In the genomic region with DNA sequence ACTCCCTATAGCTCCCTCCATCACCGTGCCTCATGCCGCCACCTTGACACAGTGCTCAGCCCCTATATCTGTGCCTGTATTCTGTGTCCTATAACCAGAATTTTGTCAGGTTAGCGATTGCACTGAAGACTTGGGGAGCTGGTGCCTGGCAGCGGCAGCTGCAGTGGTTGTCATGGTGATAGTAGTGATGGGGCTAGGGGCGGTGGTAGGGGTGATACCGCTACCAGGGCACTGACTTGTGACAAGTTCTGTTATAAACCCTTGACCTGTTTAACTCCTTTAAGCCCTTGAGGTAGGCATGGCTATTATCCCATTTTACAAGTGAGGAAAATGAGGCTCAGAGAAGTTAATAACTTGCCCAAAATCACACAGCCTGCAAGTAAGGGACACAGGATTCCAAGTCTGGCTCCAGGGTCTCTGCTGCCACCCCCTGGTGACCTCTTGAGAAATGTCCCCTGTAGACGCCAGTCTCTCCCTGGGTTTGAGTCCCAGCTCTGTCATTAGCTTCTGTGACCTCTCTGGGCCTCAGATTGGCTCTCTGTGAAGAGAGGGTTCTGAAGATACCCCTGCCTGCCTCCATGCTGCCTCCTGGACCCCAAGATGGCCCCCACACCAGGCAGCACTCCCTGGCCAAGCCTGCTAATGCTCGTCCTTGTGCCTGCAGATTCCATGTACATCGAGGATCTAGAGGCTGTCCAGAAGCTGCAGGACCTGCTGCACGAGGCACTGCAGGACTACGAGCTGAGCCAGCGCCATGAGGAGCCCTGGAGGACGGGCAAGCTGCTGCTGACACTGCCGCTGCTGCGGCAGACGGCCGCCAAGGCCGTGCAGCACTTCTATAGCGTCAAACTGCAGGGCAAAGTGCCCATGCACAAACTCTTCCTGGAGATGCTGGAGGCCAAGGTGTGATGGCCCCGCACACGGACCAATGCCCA, we compare ENCODE assay signal across 13 cellular contexts.
DNase-seq lines count a peak whose midpoint lies in the region; TF ChIP-seq lines count a peak whose summit lies in the region.
"Had no signal": no experiment of that assay in that cellular context is flagged by ENCODE, and none has a peak within 500 bp of the region (broad histone marks: within the 10 kb centered on the region; RNA-seq: fewer than 3 reads in every experiment).

No MANE protein-coding gene starts in this region.

- H3K27ac ChIP-seq in endodermal cell (ENCODE audit: low read depth, low read length) (no peak overlapping the region), left ventricle myocardium inferior (replicated peaks) (no peak overlapping the region), uterus (no peak overlapping the region)
- H3K27ac ChIP-seq: HL-60 had no signal

- no peak overlapping the region for H3K27ac Mint-ChIP-seq in endodermal cell
- no peak overlapping the region for H3K27ac Mint-ChIP-seq in mesothelial cell of epicardium
- H3K27ac Mint-ChIP-seq: CD14-positive monocyte had no signal

- H3K27me3 ChIP-seq in endodermal cell (ENCODE audit: control insufficient read depth, insufficient read depth, low read length, poor library complexity, severe bottlenecking) (no peaks in the 10 kb centered on the region), left ventricle myocardium inferior (ENCODE audit: low read depth) (no peaks in the 10 kb centered on the region), uterus (no peaks in the 10 kb centered on the region)

- no peaks in the 10 kb centered on the region for H3K36me3 ChIP-seq in endodermal cell (ENCODE audit: control insufficient read depth, insufficient read depth, low read length)
- H3K36me3 ChIP-seq in left ventricle myocardium inferior: no peaks in the 10 kb centered on the region
- no peaks in the 10 kb centered on the region for H3K36me3 ChIP-seq in uterus

- H3K4me1 Mint-ChIP-seq in endodermal cell (peaks cover 2% of the 10 kb centered on the region), mesothelial cell of epicardium (peaks cover 14% of the 10 kb centered on the region)
- H3K4me1 Mint-ChIP-seq: CD14-positive monocyte had no signal

- DNase-seq in stimulated activated CD4-positive, alpha-beta T cell treated with anti-CD3 and anti-CD28 coated beads, Interleukin-15, amount 100 ng/mL, for 24 hours: peak; percentile 8
- DNase-seq in stimulated activated CD4-positive, alpha-beta T cell treated with anti-CD3 and anti-CD28 coated beads, Interleukin-4, amount 100 ng/mL, for 4 hours: no peak
- DNase-seq in NB4 (ENCODE audit: low read depth): peak; percentile 33
- peak; percentile 74 for DNase-seq in endodermal cell
- no peak for DNase-seq in mesothelial cell of epicardium (ENCODE audit: low spot score in 2 of 2, unreplicated experiment in 2 of 2)
- no peak for DNase-seq in left ventricle myocardium inferior
- DNase-seq in uterus: no peak
- DNase-seq in T-helper 9 cell: no peak
- DNase-seq: activated T-cell treated with anti-CD3 and anti-CD28 coated beads for 4 hours, foreskin fibroblast, NCI-H1436 treated with DMSO at 0.1 percent for 48 hours had no signal

- intact Hi-C loops in left ventricle myocardium inferior (cut with micrococcal nuclease) (no loop called here), uterus (cut with DNase I; ENCODE audit: low total_unique reads) (no loop called here)

- H3K4me1 ChIP-seq in endodermal cell (ENCODE audit: control insufficient read depth, insufficient read depth, low read length): peaks cover 5% of the 10 kb centered on the region
- H3K4me1 ChIP-seq in left ventricle myocardium inferior: peaks cover 9% of the 10 kb centered on the region
- no peaks in the 10 kb centered on the region for H3K4me1 ChIP-seq in uterus

- no peak overlapping the region for H3K4me3 Mint-ChIP-seq in endodermal cell
- no peak overlapping the region for H3K4me3 Mint-ChIP-seq in mesothelial cell of epicardium
- H3K4me3 Mint-ChIP-seq: CD14-positive monocyte had no signal

- no peaks in the 10 kb centered on the region for H3K9me3 ChIP-seq in endodermal cell (ENCODE audit: control insufficient read depth, low read length)
- no peaks in the 10 kb centered on the region for H3K9me3 ChIP-seq in left ventricle myocardium inferior (replicated peaks)
- H3K9me3 ChIP-seq in uterus: no peaks in the 10 kb centered on the region

- TF ChIP-seq CTCF in NB4 (IDR thresholded peaks at IDR 0.05; ENCODE audit: low read depth, low read length): peak; percentile 47
- TF ChIP-seq CTCF in endodermal cell (conservative IDR thresholded peaks at IDR 0.05): peak; percentile 66
- TF ChIP-seq CTCF in mesothelial cell of epicardium (IDR thresholded peaks at IDR 0.05; ENCODE audit: unreplicated experiment): no peak
- TF ChIP-seq CTCF in left ventricle myocardium inferior (IDR thresholded peaks at IDR 0.05; ENCODE audit: borderline replicate concordance): no peak
- no peak for TF ChIP-seq CTCF in uterus (IDR thresholded peaks at IDR 0.05)

- WGBS in endodermal cell (ENCODE audit: insufficient coverage in 1 of 2, insufficient read length in 1 of 2), 2 experiments: 89 to 93% methylated on average over 9 to 21 of the region's 21 CpGs

- H3K9ac ChIP-seq in endodermal cell (ENCODE audit: extremely low read depth, low read length, poor library complexity, severe bottlenecking): no peak overlapping the region

- H3K4me3 ChIP-seq in NB4 (ENCODE audit: low read depth, low read length) (no peak overlapping the region), endodermal cell (ENCODE audit: low read length) (no peak overlapping the region), left ventricle myocardium inferior (no peak overlapping the region), uterus (no peak overlapping the region)

- H3K36me3 Mint-ChIP-seq in endodermal cell (ENCODE audit: low read depth) (no peaks in the 10 kb centered on the region), mesothelial cell of epicardium (no peaks in the 10 kb centered on the region)
- H3K36me3 Mint-ChIP-seq: CD14-positive monocyte had no signal

- TF ChIP-seq POLR2A in NB4 (IDR thresholded peaks at IDR 0.05; ENCODE audit: extremely low read depth, insufficient read length): no peak
- TF ChIP-seq POLR2A in uterus (IDR thresholded peaks at IDR 0.05): no peak

- H3K27me3 Mint-ChIP-seq in endodermal cell (ENCODE audit: insufficient read depth) (peaks cover 4% of the 10 kb centered on the region), mesothelial cell of epicardium (ENCODE audit: low read depth) (peaks cover 32% of the 10 kb centered on the region)

- H3K9me3 Mint-ChIP-seq in endodermal cell (no peaks in the 10 kb centered on the region), mesothelial cell of epicardium (no peaks in the 10 kb centered on the region)
- H3K9me3 Mint-ChIP-seq: CD14-positive monocyte had no signal

Comparison
In these comparisons a context has a peak if more than half of its experiments do, and no peak if none do; other contexts are left out.
1. DNase-seq: peak in stimulated activated CD4-positive, alpha-beta T cell treated with anti-CD3 and anti-CD28 coated beads, Interleukin-15, amount 100 ng/mL, for 24 hours (single experiment), NB4 (single experiment) and endodermal cell (single experiment); none in stimulated activated CD4-positive, alpha-beta T cell treated with anti-CD3 and anti-CD28 coated beads, Interleukin-4, amount 100 ng/mL, for 4 hours (0 of 2), mesothelial cell of epicardium (0 of 2), left ventricle myocardium inferior (single experiment), uterus (0 of 2) and T-helper 9 cell (single experiment).
2. CTCF ChIP-seq: peak in NB4 (single experiment) and endodermal cell (single experiment); none in mesothelial cell of epicardium (single experiment), left ventricle myocardium inferior (single experiment) and uterus (0 of 4).